In the genomic region with DNA sequence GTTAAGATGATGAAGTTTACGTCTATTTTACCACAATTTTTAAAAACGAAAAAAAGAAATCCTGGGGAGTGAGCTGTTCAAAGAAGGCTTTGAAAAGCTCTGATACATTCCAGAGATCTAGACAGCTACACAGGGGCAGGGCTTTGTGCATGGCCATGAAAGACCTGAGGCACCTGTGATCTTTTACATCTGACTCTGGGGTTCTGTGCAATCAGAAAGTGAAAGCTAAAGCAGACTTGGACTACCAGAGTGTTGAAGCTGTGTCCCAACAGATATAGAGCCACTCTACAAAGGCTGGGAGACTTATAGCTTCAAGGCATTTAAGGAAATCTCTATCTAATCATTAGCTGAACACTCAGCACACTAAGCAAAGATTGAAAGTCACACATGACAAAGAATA, we compare ENCODE assay signal across 19 cellular contexts. TPM values are rescaled to one million over a fixed set of nuclear protein-coding genes. Genes with fewer than 3 reads are reported as not detected.
A peak's percentile ranks its signal among the peaks of the same experiment; 100 is the strongest.
DNase-seq lines count a peak whose midpoint lies in the region; ATAC-seq and TF ChIP-seq lines count a peak whose summit lies in the region.
"Had no signal": no experiment of that assay in that cellular context is flagged by ENCODE, and none has a peak within 500 bp of the region (broad histone marks: within the 10 kb centered on the region; RNA-seq: fewer than 3 reads in every experiment).

No MANE protein-coding gene starts in this region.

- no peaks in the 10 kb centered on the region for H3K79me2 ChIP-seq in PC-3 (ENCODE audit: low read length)

- H3K27me3 ChIP-seq in gastrocnemius medialis: no peaks in the 10 kb centered on the region
- no peaks in the 10 kb centered on the region for H3K27me3 ChIP-seq in PC-3 (ENCODE audit: low read length)
- peaks cover 0 to 7% (median 0%) of the 10 kb centered on the region in 7 donors for H3K27me3 ChIP-seq in spleen (replicated peaks in 1 of 7)
- H3K27me3 ChIP-seq: BLaER1 treated with 17β-estradiol and CSF1 and Interleukin-3, amounts not matched to agents 10 nM and 100 nM; cardiac muscle cell had no signal

- H3K27ac ChIP-seq in gastrocnemius medialis (no peak overlapping the region), PC-3 (ENCODE audit: low read length) (no peak overlapping the region), spleen (no peak overlapping the region)
- H3K27ac ChIP-seq: BLaER1 treated with 17β-estradiol and CSF1 and Interleukin-3, amounts not matched to agents 10 nM and 100 nM; cardiac muscle cell had no signal

- TF ChIP-seq POLR2A in gastrocnemius medialis (IDR thresholded peaks at IDR 0.05) (no peak), spleen (IDR thresholded peaks at IDR 0.05) (no peak)

- 72 to 82% (median 78%) methylated on average over 2 of the region's 2 CpGs for WGBS in spleen, 5 donors

- intact Hi-C loops in gastrocnemius medialis (cut with DNase I; ENCODE audit: low total_unique reads) (no loop called here), PC-3 (cut with micrococcal nuclease) (no loop called here), spleen (cut with DNase I; ENCODE audit: low total_unique reads) (no loop called here)

- POLR2A ChIA-PET in PC-3 (lab: Charles Lee; ENCODE audit: unreplicated experiment): no interaction called here

- peak; percentile 36 for DNase-seq in kidney tubule cell (ENCODE audit: low spot score)
- no peak for DNase-seq in gastrocnemius medialis
- DNase-seq in PC-3: no peak
- no peak for DNase-seq in spleen
- DNase-seq: activated naive CD4-positive, alpha-beta T cell treated with anti-CD3 and anti-CD28 coated beads, Interleukin-2, amount 10 ng/mL, durations not matched to agents 7 days and 5 days; endodermal cell; naive thymus-derived CD8-positive, alpha-beta T cell; NCI-H1048; NCI-H446 treated with DMSO at 0.1 percent for 48 hours; RPMI8226; substantia nigra; T1000 had no signal

- H3K9ac ChIP-seq in PC-3 (ENCODE audit: low read length): no peak overlapping the region
- H3K9ac ChIP-seq: BLaER1 treated with 17β-estradiol and CSF1 and Interleukin-3, amounts not matched to agents 10 nM and 100 nM had no signal

- CTCF ChIA-PET in PC-3 (lab: Charles Lee): no interaction called here

- no peaks in the 10 kb centered on the region for H4K20me1 ChIP-seq in PC-3 (ENCODE audit: low read length)
- H4K20me1 ChIP-seq: BLaER1 treated with 17β-estradiol and CSF1 and Interleukin-3, amounts not matched to agents 10 nM and 100 nM had no signal

- no peak overlapping the region for H2AFZ ChIP-seq in PC-3 (ENCODE audit: low read length)

- H3K4me1 ChIP-seq in gastrocnemius medialis (no peaks in the 10 kb centered on the region), PC-3 (ENCODE audit: insufficient read depth, low read length) (peaks cover 10% of the 10 kb centered on the region; the same call in 1 of the 2 replicates), spleen (peaks cover 0 to 7% (median 0%) of the 10 kb centered on the region in 6 donors)

- H3F3A ChIP-seq in PC-3 (ENCODE audit: low read length, unreplicated experiment): no peaks in the 10 kb centered on the region

- H3K4me3 ChIP-seq in gastrocnemius medialis (no peak overlapping the region), PC-3 (ENCODE audit: low read length) (no peak overlapping the region), spleen (no peak overlapping the region)
- H3K4me3 ChIP-seq: BLaER1 treated with 17β-estradiol and CSF1 and Interleukin-3, amounts not matched to agents 10 nM and 100 nM; cardiac muscle cell had no signal

- H3K4me2 ChIP-seq in PC-3 (ENCODE audit: low read length): no peak overlapping the region
- H3K4me2 ChIP-seq: BLaER1 treated with 17β-estradiol and CSF1 and Interleukin-3, amounts not matched to agents 10 nM and 100 nM had no signal

- no TSS peak for BruUV-seq in PC-3 (replicated peaks; lab: Mats Ljungman, UMichigan)

- H3K9me2 ChIP-seq in PC-3 (replicated peaks; ENCODE audit: low read length): no peaks in the 10 kb centered on the region

- H3K9me3 ChIP-seq in gastrocnemius medialis: no peaks in the 10 kb centered on the region
- H3K9me3 ChIP-seq in PC-3 (ENCODE audit: low read length): no peaks in the 10 kb centered on the region
- H3K9me3 ChIP-seq in spleen: peaks cover 0 to 16% (median 5%) of the 10 kb centered on the region in 8 donors

- TF ChIP-seq CTCF in gastrocnemius medialis (IDR thresholded peaks at IDR 0.05 in 4 of 5, conservative IDR thresholded peaks at IDR 0.05 in 1 of 5): no peak
- no peak for TF ChIP-seq CTCF in PC-3 (conservative IDR thresholded peaks at IDR 0.05; ENCODE audit: low read depth, low read length)
- no peak for TF ChIP-seq CTCF in spleen (IDR thresholded peaks at IDR 0.05 in 8 of 11, conservative IDR thresholded peaks at IDR 0.05 in 3 of 11)

- H3K36me3 ChIP-seq in gastrocnemius medialis (no peaks in the 10 kb centered on the region), PC-3 (ENCODE audit: low read depth, low read length) (no peaks in the 10 kb centered on the region), spleen (no peaks in the 10 kb centered on the region)
- H3K36me3 ChIP-seq: BLaER1 treated with 17β-estradiol and CSF1 and Interleukin-3, amounts not matched to agents 10 nM and 100 nM; cardiac muscle cell had no signal

- in situ Hi-C loops in gastrocnemius medialis (cut with MboI; ENCODE audit: low sequenced_read_pairs in 4 of 4): no loop called here

- peak; percentile 83 for ATAC-seq in GM18867 (IDR thresholded peaks at IDR 0.05; ENCODE audit: unreplicated experiment)
- ATAC-seq in GM21619 (IDR thresholded peaks at IDR 0.05; ENCODE audit: unreplicated experiment): peak; percentile 53
- peak; percentile 43 for ATAC-seq in HG03196 (IDR thresholded peaks at IDR 0.05; ENCODE audit: unreplicated experiment)
- ATAC-seq in gastrocnemius medialis: no peak
- ATAC-seq in PC-3: no peak
- no peak for ATAC-seq in GM18520 (IDR thresholded peaks at IDR 0.05; ENCODE audit: unreplicated experiment)
- ATAC-seq: naive thymus-derived CD8-positive, alpha-beta T cell; sciatic nerve had no signal

RNA-seq across cellular contexts. Expression of a gene that starts 34.1 kb away (rescaled TPM):
- total RNA-seq in gastrocnemius medialis: 1 to 10 TPM in 1 of 4 donors, under 1 TPM in 3; 0.39 to 9.2 (median 0.48) TPM
- total RNA-seq in PC-3 (2014; rRNA removed): 5.1 and 5.4 TPM in 2 replicates
- 1 to 10 TPM; 1.8 to 6.8 (median 4.3) TPM for total RNA-seq in spleen
- under 1 TPM; 0.30 to 0.51 (median 0.47) TPM for polyA plus RNA-seq in spleen

Comparison
In these comparisons a context has a peak if more than half of its experiments do, and no peak if none do; other contexts are left out.
1. ATAC-seq: peak in GM18867 (single experiment), GM21619 (single experiment) and HG03196 (single experiment); none in gastrocnemius medialis (0 of 2), PC-3 (single experiment) and GM18520 (single experiment).